In genomic region chr2:8138923-8139667, GRCh38 we compare ENCODE assay signal across 14 cellular contexts.
DNase-seq lines count a peak whose midpoint lies in the region; ATAC-seq and TF ChIP-seq lines count a peak whose summit lies in the region.
"Had no signal": no experiment of that assay in that cellular context is flagged by ENCODE, and none has a peak within 500 bp of the region (broad histone marks: within the 10 kb centered on the region; RNA-seq: fewer than 3 reads in every experiment).

No MANE protein-coding gene starts in this region.

- ATAC-seq in omental fat pad (ENCODE audit: low FRiP score) (peak; percentile 94), GM18873 (IDR thresholded peaks at IDR 0.05; ENCODE audit: low FRiP score, unreplicated experiment) (no peak)
- ATAC-seq: activated CD8-positive, alpha-beta memory T cell treated with anti-CD3 and anti-CD28 coated beads, Interleukin-2, amount 10 ng/mL, durations not matched to agents 7 days and 5 days had no signal

- TF ChIP-seq POLR2A in vagina (IDR thresholded peaks at IDR 0.05) = no peak

- peak overlapping the region; percentile 59 for H3K27ac ChIP-seq in vagina

- peaks cover 7% of the 10 kb centered on the region for H3K4me1 ChIP-seq in vagina

- no peaks in the 10 kb centered on the region for H3K36me3 ChIP-seq in vagina

- H3K9me3 ChIP-seq in vagina = no peaks in the 10 kb centered on the region

- DNase-seq in RPMI7951 (ENCODE audit: low read depth) = peak; percentile 91
- DNase-seq in fibroblast of the conjunctiva (ENCODE audit: low read depth) = peak; percentile 34
- DNase-seq in omental fat pad (ENCODE audit: low spot score) = no peak
- no peak for DNase-seq in vagina (ENCODE audit: extremely low spot score in 2 of 2)
- DNase-seq in 8988T = no peak
- DNase-seq in RPMI8226 = no peak
- DNase-seq: activated CD8-positive, alpha-beta memory T cell treated with anti-CD3 and anti-CD28 coated beads, Interleukin-2, amount 10 ng/mL, durations not matched to agents 7 days and 5 days; dermis blood vessel endothelial cell; H9; NCI-H1417; NCI-H69; SHP77 treated with DMSO at 0.1 percent for 48 hours; stimulated activated CD4-positive, alpha-beta T cell treated with anti-CD3 and anti-CD28 coated beads, Interleukin-4, amount 100 ng/mL, for 1 hour had no signal

- H3K4me3 ChIP-seq in vagina = no peak overlapping the region

- intact Hi-C loops in vagina (cut with DNase I) = no loop called here

- no peak for TF ChIP-seq CTCF in omental fat pad (IDR thresholded peaks at IDR 0.05)
- no peak for TF ChIP-seq CTCF in vagina (IDR thresholded peaks at IDR 0.05)

- H3K27me3 ChIP-seq in vagina = no peaks in the 10 kb centered on the region

Comparison
In these comparisons a context has a peak if more than half of its experiments do, and no peak if none do; other contexts are left out.
1. DNase-seq: peak in RPMI7951 (single experiment) and fibroblast of the conjunctiva (single experiment); none in omental fat pad (single experiment), vagina (0 of 2), 8988T (single experiment) and RPMI8226 (single experiment).